Comparison of ENCODE assay signal across 8 cellular contexts in genomic region chr2:7037340-7038333, GRCh38.
DNase-seq lines count a peak whose midpoint lies in the region; ATAC-seq and TF ChIP-seq lines count a peak whose summit lies in the region.

No MANE protein-coding gene starts in this region.

- H3K4me3 Mint-ChIP-seq in progenitor cell of endocrine pancreas (ENCODE audit: low read depth), result no peak overlapping the region

- no peaks in the 10 kb centered on the region for H3K9me3 Mint-ChIP-seq in progenitor cell of endocrine pancreas (ENCODE audit: low read depth)

- intact Hi-C loops in head of caudate nucleus (cut with DNase I), result no loop called here

- no peaks in the 10 kb centered on the region for H3K27me3 Mint-ChIP-seq in progenitor cell of endocrine pancreas

- no peaks in the 10 kb centered on the region for H3K4me1 Mint-ChIP-seq in progenitor cell of endocrine pancreas (ENCODE audit: low read depth)

- H3K36me3 Mint-ChIP-seq in progenitor cell of endocrine pancreas (ENCODE audit: insufficient read depth), result peaks cover 24% of the 10 kb centered on the region

- TF ChIP-seq CTCF in progenitor cell of endocrine pancreas (IDR thresholded peaks at IDR 0.05; ENCODE audit: unreplicated experiment), result peak; percentile 81

- DNase-seq in DMS153 treated with DMSO at 0.1 percent for 48 hours (lab: John Stamatoyannopoulos, UW; ENCODE audit: unreplicated experiment) (peak; percentile 51), RKO (ENCODE audit: low spot score) (peak; percentile 3), head of caudate nucleus (peak in 41 of 42 donors; percentile 64 to 92 (median 82)), progenitor cell of endocrine pancreas (ENCODE audit: low spot score, unreplicated experiment) (peak; percentile 46), GF-D8 (lab: John Stamatoyannopoulos, UW) (no peak)
- peak; percentile 55 for DNase-seq in activated naive CD4-positive, alpha-beta T cell treated with anti-CD3 and anti-CD28 coated beads, Interleukin-2, amount 50 U/mL, for 16 hours

- H3K27ac Mint-ChIP-seq in progenitor cell of endocrine pancreas, result no peak overlapping the region

- ATAC-seq in GM19468 (IDR thresholded peaks at IDR 0.05; ENCODE audit: extremely low read depth, unreplicated experiment) (peak; percentile 44), HG03575 (IDR thresholded peaks at IDR 0.05; ENCODE audit: extremely low read depth, insufficient number of reproducible peaks, low FRiP score, unreplicated experiment) (peak; percentile 61)
